Comparison of ENCODE assay signal across 8 cellular contexts in genomic region chr6:57021086-57021720, GRCh38. TPM values are rescaled to one million over a fixed set of nuclear protein-coding genes. Genes with fewer than 3 reads are reported as not detected.
A peak's percentile ranks its signal among the peaks of the same experiment; 100 is the strongest.
DNase-seq lines count a peak whose midpoint lies in the region; ATAC-seq and TF ChIP-seq lines count a peak whose summit lies in the region.

No MANE protein-coding gene starts in this region.

- no peak overlapping the region for H3K56ac ChIP-seq in IMR-90 (ENCODE audit: extremely low read depth, insufficient read depth, low read length)

- peak; percentile 91 for ATAC-seq in IMR-90 (ENCODE audit: low read depth)
- ATAC-seq in lung (ENCODE audit: insufficient read depth, low FRiP score), result no peak
- no peak for ATAC-seq in HG03521 (IDR thresholded peaks at IDR 0.05; ENCODE audit: unreplicated experiment)

- 0 out of 2 replicates have a peak overlapping the region, but pooled peaks have one; percentile 71 for H2AK5ac ChIP-seq in IMR-90 (ENCODE audit: low read depth, low read length)

- H3K79me2 ChIP-seq in DOHH2 (ENCODE audit: control insufficient read depth, low read length), result no peaks in the 10 kb centered on the region
- H3K79me2 ChIP-seq in OCI-LY1 (ENCODE audit: insufficient read depth, low read length), result no peaks in the 10 kb centered on the region

- H3K9ac ChIP-seq in IMR-90 (ENCODE audit: low read depth, low read length), result no peak overlapping the region
- no peak overlapping the region for H3K9ac ChIP-seq in OCI-LY1 (ENCODE audit: low read length)

- H2AFZ ChIP-seq in IMR-90 (replicated peaks; ENCODE audit: low read length, poor library complexity) (no peak overlapping the region), OCI-LY1 (ENCODE audit: low read length) (no peak overlapping the region)

- TF ChIP-seq POLR2A in IMR-90 (IDR thresholded peaks at IDR 0.05; ENCODE audit: low read depth, low read length), result no peak

- no peak overlapping the region for H3K4ac ChIP-seq in IMR-90 (ENCODE audit: low read depth, low read length)

- DNase-seq in GM20000 (ENCODE audit: low spot score), result peak; percentile 63
- peak; percentile 64 for DNase-seq in IMR-90
- DNase-seq in choroid plexus epithelial cell (ENCODE audit: low read depth), result peak; percentile 75
- DNase-seq in lung (ENCODE audit: low spot score), result no peak
- no peak for DNase-seq in stimulated activated CD4-positive, alpha-beta T cell treated with anti-CD3 and anti-CD28 coated beads, Interleukin-4, amount 100 ng/mL, for 1 hour

- H3K27me3 ChIP-seq in DOHH2 (ENCODE audit: control insufficient read depth, low read length) (peaks cover 17% of the 10 kb centered on the region), IMR-90 (ENCODE audit: control insufficient read depth, insufficient read depth, low read length) (no peaks in the 10 kb centered on the region), OCI-LY1 (ENCODE audit: insufficient read depth, low read length) (peaks cover 4% of the 10 kb centered on the region; the same call in 1 of the 2 replicates), lung (ENCODE audit: control insufficient read depth, insufficient read depth) (no peaks in the 10 kb centered on the region)

- no peaks in the 10 kb centered on the region for H3K4me1 ChIP-seq in DOHH2 (ENCODE audit: control insufficient read depth, low read length)
- H3K4me1 ChIP-seq in IMR-90 (ENCODE audit: control insufficient read depth, insufficient read depth, low read length), result no peaks in the 10 kb centered on the region
- H3K4me1 ChIP-seq in OCI-LY1 (ENCODE audit: insufficient read depth, low read length, severe bottlenecking), result no peaks in the 10 kb centered on the region
- H3K4me1 ChIP-seq in lung (ENCODE audit: control insufficient read depth in 2 of 2, insufficient read depth in 2 of 2, low read length in 2 of 2), result no peaks in the 10 kb centered on the region

- in situ Hi-C loops in IMR-90 (cut with MboI; ENCODE audit: low sequenced_read_pairs), result no loop called here

- dilution Hi-C loops in IMR-90 (cut with HindIII; ENCODE audit: low sequenced_read_pairs, unreplicated experiment), result no loop called here

- H3K4me2 ChIP-seq in DOHH2 (ENCODE audit: low read length) (no peak overlapping the region), IMR-90 (ENCODE audit: low read depth, low read length) (no peak overlapping the region), OCI-LY1 (ENCODE audit: low read length) (no peak overlapping the region)

- H2BK15ac ChIP-seq in IMR-90 (ENCODE audit: low read depth, low read length), result no peak overlapping the region

- H4K8ac ChIP-seq in IMR-90 (ENCODE audit: low read depth in 2 of 2, low read length in 2 of 2), result peak overlapping the region in 1 of 2 experiments; percentile 83; a peak in 2 of 4 replicates

- CTCF ChIA-PET in IMR-90 (lab: Yijun Ruan, JAX), result interaction anchor here (0.7 to 1.0 kb wide), 3 partner anchors 26 to 73 kb away, joined by 4 to 6 read pairs (median 5); partner anchors contain the start of gene BEND6

- no peak overlapping the region for H3K14ac ChIP-seq in IMR-90 (replicated peaks; ENCODE audit: low read depth, low read length)

- no peak overlapping the region for H3K18ac ChIP-seq in IMR-90 (ENCODE audit: low read depth, low read length)

- intact Hi-C loops in IMR-90 (cut with micrococcal nuclease), result loop anchor here (1.0 to 2.0 kb wide), 3 partner anchors 66 to 296 kb away; partner anchors contain the start of genes BEND6 and PRIM2

- no peaks in the 10 kb centered on the region for H4K20me1 ChIP-seq in DOHH2 (ENCODE audit: control insufficient read depth, insufficient read depth, low read depth, low read length)
- no peaks in the 10 kb centered on the region for H4K20me1 ChIP-seq in IMR-90 (ENCODE audit: insufficient read depth, low read length)
- H4K20me1 ChIP-seq in OCI-LY1 (ENCODE audit: insufficient read depth, low read length), result no peaks in the 10 kb centered on the region

- H2AK9ac ChIP-seq in IMR-90 (replicated peaks; ENCODE audit: low read depth, low read length, poor library complexity), result no peak overlapping the region

- peak; percentile 50 for TF ChIP-seq RAD21 in IMR-90 (IDR thresholded peaks at IDR 0.05; ENCODE audit: low read length)

- no peaks in the 10 kb centered on the region for H3K9me1 ChIP-seq in IMR-90 (ENCODE audit: insufficient read depth, low read length)

- BruUV-seq in IMR-90 (replicated peaks; lab: Mats Ljungman, UMichigan), result no TSS peak

- no peak overlapping the region for H2BK120ac ChIP-seq in IMR-90 (ENCODE audit: low read depth, low read length)

- TF ChIP-seq CTCF in DOHH2 (IDR thresholded peaks at IDR 0.05; ENCODE audit: low read depth, low read length, poor library complexity, severe bottlenecking) (peak; percentile 58), GM20000 (IDR thresholded peaks at IDR 0.05; ENCODE audit: extremely low read depth, missing control alignments) (peak; percentile 31), IMR-90 (conservative IDR thresholded peaks at IDR 0.05; ENCODE audit: low read depth, low read length) (peak; percentile 58), OCI-LY1 (IDR thresholded peaks at IDR 0.05; ENCODE audit: low read length) (peak; percentile 57), choroid plexus epithelial cell (conservative IDR thresholded peaks at IDR 0.05; ENCODE audit: low read depth, low read length) (peak; percentile 59), lung (IDR thresholded peaks at IDR 0.05; ENCODE audit: control extremely low read depth, extremely low read depth) (peak; percentile 7)

- H3K27ac ChIP-seq in DOHH2 (ENCODE audit: low read depth, low read length) (no peak overlapping the region), IMR-90 (ENCODE audit: insufficient read depth, low read length) (no peak overlapping the region), OCI-LY1 (ENCODE audit: low read depth, low read length, poor library complexity, severe bottlenecking) (no peak overlapping the region), lung (ENCODE audit: low read depth in 1 of 2, low read length in 1 of 2) (no peak overlapping the region)

- no peak overlapping the region for H2BK20ac ChIP-seq in IMR-90 (ENCODE audit: low read depth, low read length)

- H3K4me3 ChIP-seq in DOHH2 (ENCODE audit: low read length), result no peak overlapping the region
- H3K4me3 ChIP-seq in IMR-90 (ENCODE audit: insufficient read depth, low read depth, low read length), result no peak overlapping the region
- H3K4me3 ChIP-seq in OCI-LY1 (ENCODE audit: low read depth, low read length, poor library complexity, severe bottlenecking), result no peak overlapping the region
- no peak overlapping the region for H3K4me3 ChIP-seq in choroid plexus epithelial cell (ENCODE audit: low read depth, low read length)
- H3K4me3 ChIP-seq in lung, result no peak overlapping the region

- H3K79me1 ChIP-seq in IMR-90 (ENCODE audit: low read depth in 1 of 2, low read length in 2 of 2), result no peaks in the 10 kb centered on the region

- H3K36me3 ChIP-seq in DOHH2 (ENCODE audit: control insufficient read depth, low read length) (no peaks in the 10 kb centered on the region), IMR-90 (ENCODE audit: control insufficient read depth, insufficient read depth, low read length) (no peaks in the 10 kb centered on the region), OCI-LY1 (ENCODE audit: insufficient read depth, low read length) (no peaks in the 10 kb centered on the region), lung (ENCODE audit: control insufficient read depth in 2 of 2, insufficient read depth in 2 of 2, low read length in 2 of 2) (no peaks in the 10 kb centered on the region)

- H3K9me2 ChIP-seq in DOHH2 (replicated peaks; ENCODE audit: control insufficient read depth, low read length) (no peaks in the 10 kb centered on the region), OCI-LY1 (ENCODE audit: low read depth, low read length) (no peaks in the 10 kb centered on the region)

- H3K9me3 ChIP-seq in DOHH2 (ENCODE audit: control insufficient read depth, insufficient read depth, low read length) (peaks cover 8% of the 10 kb centered on the region; the same call in 1 of the 2 replicates), IMR-90 (ENCODE audit: control insufficient read depth, insufficient read depth, low read length) (peaks cover 8% of the 10 kb centered on the region), OCI-LY1 (ENCODE audit: low read length) (0 out of 2 replicates have a peak, but pooled peaks cover 3% of the 10 kb centered on the region), lung (ENCODE audit: control insufficient read depth in 2 of 2, insufficient read depth in 1 of 2, low read length in 1 of 2) (peaks cover 2 to 3% of the 10 kb centered on the region in 2 donors)

- no CpG with 5 or more reads among the region's 1 CpG for WGBS in IMR-90 (ENCODE audit: extremely low coverage in 2 of 2, insufficient read length in 1 of 2), 2 experiments
- WGBS in lung, 2 donors, result 15 to 22% methylated on average over 1 of the region's 1 CpG

- no peak overlapping the region; the same call in 1 of the 2 replicates for H4K5ac ChIP-seq in IMR-90 (ENCODE audit: low read depth, low read length)

- POLR2A ChIA-PET in IMR-90 (lab: Charles Lee; ENCODE audit: unreplicated experiment), result no interaction called here

- no peak overlapping the region for H2BK5ac ChIP-seq in IMR-90 (ENCODE audit: low read depth, low read length, poor library complexity, severe bottlenecking)

- no peaks in the 10 kb centered on the region for H3F3A ChIP-seq in DOHH2 (ENCODE audit: control insufficient read depth, insufficient read depth)
- H3F3A ChIP-seq in OCI-LY1 (ENCODE audit: insufficient read depth, low read length), result no peaks in the 10 kb centered on the region

- no peak overlapping the region for H4K91ac ChIP-seq in IMR-90 (ENCODE audit: insufficient read depth, low read depth, low read length)

- H3K23ac ChIP-seq in IMR-90 (ENCODE audit: low read depth, low read length), result no peak overlapping the region

TF ChIP-seq in IMR-90, 13 proteins besides CTCF, POLR2A, EP300 and RAD21:
- TF ChIP-seq ELK1 (IDR thresholded peaks at IDR 0.05; ENCODE audit: borderline replicate concordance, low read depth, low read length) (no peak), SMC3 (IDR thresholded peaks at IDR 0.05; ENCODE audit: low read depth, low read length) (peak; percentile 49)

RNA-seq across cellular contexts. Expression of gene KIAA1586, which starts 25.3 kb away (rescaled TPM):
- 3.8 and 15.0 TPM in 2 replicates for total RNA-seq in IMR-90 (2012; rRNA removed)
- polyA plus RNA-seq in IMR-90 (2012; rRNA removed), result 3.5 and 3.6 TPM in 2 replicates
- polyA plus RNA-seq in IMR-90 (2012; cell fraction: cytosol; rRNA removed), result 0.28 and 0.32 TPM in 2 replicates
- 0.15 and 2.2 TPM in 2 replicates for polyA plus RNA-seq in IMR-90 (2012; cell fraction: nucleus; rRNA removed; ENCODE audit: low replicate concordance)
- total RNA-seq in lung, result 10 to 100 TPM in 1 of 2 donors, 1 to 10 TPM in 1; 9.4 to 24.8 TPM
- polyA plus RNA-seq in lung, result 1 to 10 TPM; 2.0 to 3.2 TPM

Comparison
In these comparisons a context has a peak if more than half of its experiments do, and no peak if none do; other contexts are left out.
1. CTCF ChIP-seq: peak in every context shown above with its lines; median percentile 59 in choroid plexus epithelial cell; 58 in DOHH2; 58 in IMR-90; 57 in OCI-LY1; 31 in GM20000; 7 in lung.
2. DNase-seq: peak in GM20000 (single experiment), IMR-90 (single experiment) and choroid plexus epithelial cell (single experiment); none in lung (single experiment) and stimulated activated CD4-positive, alpha-beta T cell treated with anti-CD3 and anti-CD28 coated beads, Interleukin-4, amount 100 ng/mL, for 1 hour (single experiment).